9 cellular contexts compared by ENCODE assay signal in the genomic region with DNA sequence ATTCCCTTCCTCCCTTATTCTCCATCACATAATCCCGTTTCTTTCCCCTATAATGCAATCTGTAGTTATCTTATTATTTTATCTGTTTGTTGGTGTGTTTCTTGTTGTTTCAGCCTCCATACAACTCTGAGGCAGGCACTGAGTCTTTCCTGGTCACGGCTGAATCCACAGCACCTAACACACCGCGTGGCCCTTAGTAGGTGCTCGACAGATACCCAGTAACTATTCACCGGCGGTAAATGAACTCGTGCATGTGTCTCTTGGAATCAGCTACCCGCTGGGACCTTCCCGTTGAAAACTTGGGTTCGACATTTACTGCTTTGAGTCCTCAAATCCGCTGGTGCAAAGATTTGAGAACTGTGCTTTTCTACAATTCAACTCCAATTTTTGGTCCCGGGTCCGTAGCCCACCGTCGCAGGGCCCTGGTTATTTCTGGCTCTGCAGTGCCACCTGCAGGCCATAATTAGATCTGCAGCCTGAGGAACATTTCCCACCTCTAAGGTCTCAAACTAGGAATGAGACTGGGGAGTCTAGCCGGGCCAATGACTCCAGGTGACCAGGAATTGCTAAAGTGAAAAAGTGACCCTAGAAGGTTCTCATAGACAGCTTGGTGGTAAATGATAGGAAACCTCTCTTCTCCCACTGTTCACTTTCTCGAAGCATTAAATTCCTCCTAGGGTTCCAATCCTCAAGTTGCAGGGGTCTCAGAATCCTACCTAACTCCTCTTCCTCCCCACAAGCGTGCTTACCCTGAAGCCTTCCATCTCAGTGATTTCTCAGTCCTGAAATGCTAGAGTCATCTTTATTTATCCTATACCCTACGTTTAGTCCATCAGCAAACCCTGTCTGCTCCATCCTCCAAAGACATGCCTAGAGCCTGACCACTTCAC. TPM values are rescaled to one million over a fixed set of nuclear protein-coding genes. Genes with fewer than 3 reads are reported as not detected.
DNase-seq lines count a peak whose midpoint lies in the region; ATAC-seq and TF ChIP-seq lines count a peak whose summit lies in the region.
"Had no signal": no experiment of that assay in that cellular context is flagged by ENCODE, and none has a peak within 500 bp of the region (broad histone marks: within the 10 kb centered on the region; RNA-seq: fewer than 3 reads in every experiment).

No MANE protein-coding gene starts in this region.

- H3K27me3 Mint-ChIP-seq in activated B cell treated with CpG ODN at 0.5 μM for 24 hours (peaks cover 4% of the 10 kb centered on the region), neural crest cell (ENCODE audit: low read depth) (no peaks in the 10 kb centered on the region)
- H3K27me3 Mint-ChIP-seq: central memory CD8-positive, alpha-beta T cell had no signal

- peaks cover 8% of the 10 kb centered on the region for H3K4me1 Mint-ChIP-seq in activated B cell treated with CpG ODN at 0.5 μM for 24 hours
- peaks cover 16% of the 10 kb centered on the region for H3K4me1 Mint-ChIP-seq in neural crest cell

- peak overlapping the region in 3 of 4 donors; percentile 9 to 28 (median 19) for H3K4me3 ChIP-seq in esophagus muscularis mucosa

- H3K27me3 ChIP-seq in esophagus muscularis mucosa, result peaks cover 0 to 4% (median 0%) of the 10 kb centered on the region in 4 donors

- CTCF ChIA-PET in activated B cell treated with CpG ODN at 0.5 μM for 24 hours (lab: Charles Lee), result interaction anchor here (0.6 to 2.8 kb wide), 9 partner anchors 8 to 551 kb away, joined by 3 to 30 read pairs (median 3); no protein-coding TSS in a partner anchor

- peak; percentile 64 for ATAC-seq in activated B cell treated with CpG ODN at 0.5 μM for 24 hours (ENCODE audit: low read depth)
- ATAC-seq in HG02981 (IDR thresholded peaks at IDR 0.05; ENCODE audit: unreplicated experiment), result no peak
- no peak for ATAC-seq in HG02884 (IDR thresholded peaks at IDR 0.05; ENCODE audit: unreplicated experiment)

- TF ChIP-seq CTCF in activated B cell treated with CpG ODN at 0.5 μM for 24 hours (IDR thresholded peaks at IDR 0.05) (peak; percentile 81), esophagus muscularis mucosa (IDR thresholded peaks at IDR 0.05) (peak; percentile 91 to 98 (median 92)), neural crest cell (conservative IDR thresholded peaks at IDR 0.05) (peak; percentile 97)

- WGBS in esophagus muscularis mucosa, result 31% methylated on average over 20 of the region's 20 CpGs

- POLR2A ChIA-PET in activated B cell treated with CpG ODN at 0.5 μM for 24 hours (lab: Charles Lee), result interaction anchor here (0.6 kb wide), 1 partner anchor 105 kb away, joined by 7 read pairs; no protein-coding TSS in a partner anchor

- TF ChIP-seq EP300 in esophagus muscularis mucosa (IDR thresholded peaks at IDR 0.05), result no peak

- H3K9me3 Mint-ChIP-seq in activated B cell treated with CpG ODN at 0.5 μM for 24 hours (peaks cover 9% of the 10 kb centered on the region), neural crest cell (peaks cover 7% of the 10 kb centered on the region)

- H3K27ac Mint-ChIP-seq in activated B cell treated with CpG ODN at 0.5 μM for 24 hours (no peak overlapping the region), neural crest cell (ENCODE audit: unreplicated experiment) (no peak overlapping the region)

- peaks cover 0 to 6% (median 0%) of the 10 kb centered on the region in 4 donors for H3K4me1 ChIP-seq in esophagus muscularis mucosa

- DNase-seq in NCI-H524 (lab: John Stamatoyannopoulos, UW) (peak; percentile 16 to 50), NCI-H524 treated with DMSO at 0.1 percent for 48 hours (lab: John Stamatoyannopoulos, UW) (no peak), M059J (ENCODE audit: low read depth) (peak; percentile 32), activated B cell treated with CpG ODN at 0.5 μM for 24 hours (peak; percentile 20), esophagus muscularis mucosa (ENCODE audit: extremely low spot score) (no peak), neural crest cell (ENCODE audit: low read depth, low spot score) (peak; percentile 43)

- no peaks in the 10 kb centered on the region for H3K36me3 ChIP-seq in esophagus muscularis mucosa

- intact Hi-C loops in activated B cell treated with CpG ODN at 0.5 μM for 24 hours (cut with micrococcal nuclease), result loop anchor here (1.0 to 2.0 kb wide), 3 partner anchors 110 to 306 kb away; no protein-coding TSS in a partner anchor
- intact Hi-C loops in esophagus muscularis mucosa (cut with DNase I), result loop anchor here (2.0 to 5.0 kb wide), 3 partner anchors 107 to 308 kb away; no protein-coding TSS in a partner anchor

- H3K9me3 ChIP-seq in esophagus muscularis mucosa, result peaks cover 0 to 8% (median 3%) of the 10 kb centered on the region in 4 donors

- no peak overlapping the region for H3K4me3 Mint-ChIP-seq in activated B cell treated with CpG ODN at 0.5 μM for 24 hours
- H3K4me3 Mint-ChIP-seq in neural crest cell, result no peak overlapping the region
- H3K4me3 Mint-ChIP-seq: central memory CD8-positive, alpha-beta T cell had no signal

- no peak for TF ChIP-seq POLR2A in esophagus muscularis mucosa (IDR thresholded peaks at IDR 0.05; ENCODE audit: low read depth)

- no peak overlapping the region for H3K27ac ChIP-seq in esophagus muscularis mucosa (replicated peaks in 1 of 4)

- H3K36me3 Mint-ChIP-seq in activated B cell treated with CpG ODN at 0.5 μM for 24 hours (ENCODE audit: low read depth) (no peaks in the 10 kb centered on the region), neural crest cell (ENCODE audit: low read depth) (peaks cover 6% of the 10 kb centered on the region)

RNA-seq across cellular contexts. Expression of a gene that starts 40.0 kb away (rescaled TPM):
- not detected in 2 replicates for total RNA-seq in M059J (2014; rRNA removed; shearing (Covaris generic))
- total RNA-seq in activated B cell treated with CpG ODN at 0.5 μM for 24 hours (not detected in 2 replicates), esophagus muscularis mucosa (under 1 TPM in 1 of 4 donors, not detected in 3; 0.33 TPM), neural crest cell (0.36 and 0.61 TPM in 2 replicates)

RNA-seq across cellular contexts. Expression of a gene that starts 41.0 kb away (rescaled TPM):
- 6.8 and 10.1 TPM in 2 replicates for total RNA-seq in M059J (2014; rRNA removed; shearing (Covaris generic))
- total RNA-seq in activated B cell treated with CpG ODN at 0.5 μM for 24 hours (25.8 and 25.9 TPM in 2 replicates), esophagus muscularis mucosa (10 to 100 TPM; 24.5 to 36.2 (median 28.9) TPM), neural crest cell (35.4 and 36.9 TPM in 2 replicates)

Comparison
In these comparisons a context has a peak if more than half of its experiments do, and no peak if none do; other contexts are left out.
1. DNase-seq: peak in NCI-H524 (2 of 2), M059J (single experiment), activated B cell treated with CpG ODN at 0.5 μM for 24 hours (single experiment) and neural crest cell (single experiment); none in NCI-H524 treated with DMSO at 0.1 percent for 48 hours (single experiment) and esophagus muscularis mucosa (single experiment).
2. Peak in every context shown above with its lines, with median percentiles within 50 percentile points of each other: CTCF ChIP-seq.